Comparison of ENCODE assay signal across 8 cellular contexts in genomic region chr11:119334173-119334930, GRCh38. TPM values are rescaled to one million over a fixed set of nuclear protein-coding genes. Genes with fewer than 3 reads are reported as not detected.
DNase-seq lines count a peak whose midpoint lies in the region; TF ChIP-seq lines count a peak whose summit lies in the region.

Gene RNF26 (plus strand): TSS chr11:119334527. CDS start chr11:119335123, 596 bp downstream.

- H3K4me1 ChIP-seq in ES-I3 (ENCODE audit: insufficient read depth, low read length): peaks cover 12% of the 10 kb centered on the region
- peaks cover 33% of the 10 kb centered on the region for H3K4me1 ChIP-seq in HAP-1
- H3K4me1 ChIP-seq in MM.1S (ENCODE audit: low read length): peaks cover 11% of the 10 kb centered on the region; the same call in 1 of the 2 replicates
- H3K4me1 ChIP-seq in stomach: peaks cover 41 to 55% (median 48%) of the 10 kb centered on the region in 4 donors

- H3K27ac ChIP-seq in MM.1S (ENCODE audit: low read length): peak within 1 kb of the TSS; percentile 32; the same call in 1 of the 2 replicates
- H3K27ac ChIP-seq in neural cell (ENCODE audit: low read length): peak within 1 kb of the TSS; percentile 60
- peak within 1 kb of the TSS; percentile 83 to 95 (median 89) for H3K27ac ChIP-seq in stomach

- no peaks in the 10 kb centered on the region for H3K36me3 ChIP-seq in ES-I3 (ENCODE audit: insufficient read depth, low read length)
- H3K36me3 ChIP-seq in HAP-1 (replicated peaks): peaks cover 14% of the 10 kb centered on the region
- H3K36me3 ChIP-seq in MM.1S (replicated peaks; ENCODE audit: insufficient read depth, low read length): no peaks in the 10 kb centered on the region
- H3K36me3 ChIP-seq in neural cell (ENCODE audit: insufficient read depth, low read length): no peaks in the 10 kb centered on the region
- H3K36me3 ChIP-seq in stomach: peaks cover 7 to 17% (median 12%) of the 10 kb centered on the region in 4 donors

- TF ChIP-seq POLR2A in stomach (IDR thresholded peaks at IDR 0.05): no peak

- WGBS in stomach, 5 donors: 0 to 1% (median 0%) methylated on average over 46 to 54 of the region's 54 CpGs

- peak within 1 kb of the TSS; percentile 99 for H2AFZ ChIP-seq in MM.1S (ENCODE audit: low read length)
- H2AFZ ChIP-seq in neural cell (ENCODE audit: low read depth, low read length): peak within 1 kb of the TSS; percentile 90

- peak within 1 kb of the TSS; percentile 67 for H3K9ac ChIP-seq in ES-I3 (ENCODE audit: low read depth, low read length)
- peak within 1 kb of the TSS; percentile 89 for H3K9ac ChIP-seq in MM.1S (ENCODE audit: low read length)
- peak within 1 kb of the TSS; percentile 79 for H3K9ac ChIP-seq in neural cell (ENCODE audit: low read length)

- in situ Hi-C loops in HAP-1 (cut with MboI; ENCODE audit: low sequenced_read_pairs): no loop called here

- no peaks in the 10 kb centered on the region for H3K27me3 ChIP-seq in HAP-1 (ENCODE audit: low read depth)
- H3K27me3 ChIP-seq in MM.1S (replicated peaks; ENCODE audit: insufficient read depth, low read length): peaks cover 12% of the 10 kb centered on the region
- H3K27me3 ChIP-seq in neural cell (ENCODE audit: insufficient read depth, low read depth, low read length): peaks cover 8% of the 10 kb centered on the region
- H3K27me3 ChIP-seq in stomach: peaks cover 0 to 8% (median 2%) of the 10 kb centered on the region in 3 donors

- no peaks in the 10 kb centered on the region for H3F3A ChIP-seq in MM.1S (ENCODE audit: insufficient read depth, low read length)
- H3F3A ChIP-seq in neural cell (ENCODE audit: insufficient read depth, low read length, poor library complexity, severe bottlenecking): no peaks in the 10 kb centered on the region

- peak; percentile 97 for DNase-seq in HAP-1 (ENCODE audit: low spot score in 2 of 2)
- peak; percentile 98 for DNase-seq in MM.1S
- peak; percentile 88 for DNase-seq in SIG-M5 (lab: John Stamatoyannopoulos, UW)
- DNase-seq in activated gamma-delta T cell treated with Interleukin-2 at 50 U/mL for 16 hours: peak; percentile 92
- peak; percentile 98 for DNase-seq in fibroblast of villous mesenchyme (ENCODE audit: low read depth)
- peak; percentile 95 for DNase-seq in stomach

- no peaks in the 10 kb centered on the region for H3K9me2 ChIP-seq in MM.1S (replicated peaks; ENCODE audit: insufficient read depth, low read length)
- H3K9me2 ChIP-seq in neural cell (ENCODE audit: insufficient read depth, low read length): no peaks in the 10 kb centered on the region

- H3K9me3 ChIP-seq in ES-I3 (ENCODE audit: control insufficient read depth, insufficient read depth, low read length) (no peaks in the 10 kb centered on the region), HAP-1 (no peaks in the 10 kb centered on the region), MM.1S (replicated peaks; ENCODE audit: insufficient read depth, low read length) (no peaks in the 10 kb centered on the region), neural cell (ENCODE audit: low read length) (no peaks in the 10 kb centered on the region), stomach (no peaks in the 10 kb centered on the region)

- H3K79me2 ChIP-seq in MM.1S (ENCODE audit: low read length): peaks cover 17% of the 10 kb centered on the region
- H3K79me2 ChIP-seq in neural cell (replicated peaks; ENCODE audit: insufficient read depth, low read length): peaks cover 6% of the 10 kb centered on the region

- peak; percentile 57 for TF ChIP-seq EP300 in neural cell (conservative IDR thresholded peaks at IDR 0.05; ENCODE audit: poor library complexity, severe bottlenecking)
- TF ChIP-seq EP300 in stomach (IDR thresholded peaks at IDR 0.05): no peak

- peak within 1 kb of the TSS; percentile 98 for H3K4me2 ChIP-seq in MM.1S (ENCODE audit: low read depth, low read length)
- H3K4me2 ChIP-seq in neural cell (ENCODE audit: low read length): peak within 1 kb of the TSS; percentile 84

- TF ChIP-seq RAD21 in neural cell (conservative IDR thresholded peaks at IDR 0.05): peak; percentile 15

- intact Hi-C loops in stomach (cut with DNase I; ENCODE audit: low total_unique reads): no loop called here

- no peak for TF ChIP-seq CTCF in MM.1S (IDR thresholded peaks at IDR 0.05; ENCODE audit: low read length)
- no peak for TF ChIP-seq CTCF in fibroblast of villous mesenchyme (IDR thresholded peaks at IDR 0.05; ENCODE audit: insufficient read depth, low read depth, low read length)
- TF ChIP-seq CTCF in neural cell (IDR thresholded peaks at IDR 0.05; ENCODE audit: poor library complexity, severe bottlenecking): peak; percentile 18
- no peak for TF ChIP-seq CTCF in stomach (IDR thresholded peaks at IDR 0.05)

- H3K4me3 ChIP-seq in HAP-1: peak within 1 kb of the TSS; percentile 83
- peak within 1 kb of the TSS; percentile 91 for H3K4me3 ChIP-seq in MM.1S (ENCODE audit: low read length)
- peak within 1 kb of the TSS; percentile 94 for H3K4me3 ChIP-seq in fibroblast of villous mesenchyme (ENCODE audit: low read depth, low read length)
- peak within 1 kb of the TSS; percentile 86 for H3K4me3 ChIP-seq in neural cell (ENCODE audit: low read length)
- H3K4me3 ChIP-seq in stomach: peak within 1 kb of the TSS; percentile 81 to 100 (median 89)

- H4K20me1 ChIP-seq in MM.1S (ENCODE audit: insufficient read depth, low read length): no peaks in the 10 kb centered on the region
- no peaks in the 10 kb centered on the region for H4K20me1 ChIP-seq in neural cell (ENCODE audit: insufficient read depth)

TF ChIP-seq in neural cell, 6 proteins besides CTCF, POLR2A, EP300 and RAD21:
- TF ChIP-seq EZH2 (IDR thresholded peaks at IDR 0.05; ENCODE audit: borderline replicate concordance, insufficient read depth, low read length, poor library complexity, severe bottlenecking) (no peak), MXI1 (conservative IDR thresholded peaks at IDR 0.05; ENCODE audit: poor library complexity, severe bottlenecking) (peak; percentile 95), REST (IDR thresholded peaks at IDR 0.05; ENCODE audit: borderline replicate concordance) (peak; percentile 83), POLR2AphosphoS5 (IDR thresholded peaks at IDR 0.05) (peak; percentile 89), TAF1 (IDR thresholded peaks at IDR 0.05; ENCODE audit: low read depth) (peak; percentile 85), SMC3 (conservative IDR thresholded peaks at IDR 0.05; ENCODE audit: poor library complexity) (no peak)

RNA-seq across cellular contexts. Expression of gene RNF26, which starts in this region (rescaled TPM):
- 5.2 and 5.8 TPM in 2 replicates for total RNA-seq in fibroblast of villous mesenchyme
- 1.9 and 2.6 TPM in 2 replicates for polyA plus RNA-seq in neural cell
- polyA minus RNA-seq in neural cell: 3.9 and 4.1 TPM in 2 replicates
- total RNA-seq in stomach: 10 to 100 TPM in 2 of 5 donors, 1 to 10 TPM in 2, not detected in 1; 1.3 to 45.8 (median 11.7) TPM
- polyA plus RNA-seq in stomach: 10 to 100 TPM in 2 of 3 donors, 1 to 10 TPM in 1; 7.0 to 14.8 (median 10.3) TPM

Comparison
In these comparisons a context has a peak if more than half of its experiments do, and no peak if none do; other contexts are left out.
1. Peak in every context shown above with its lines: DNase-seq, H3K4me3 ChIP-seq and H3K27ac ChIP-seq.
2. H3K27ac ChIP-seq: peak in every context shown above with its lines; median percentile 89 in stomach; 60 in neural cell; 32 in MM.1S.